In genomic region chr17:48014603-48015037, GRCh38 we compare ENCODE assay signal across 17 cellular contexts. TPM values are rescaled to one million over a fixed set of nuclear protein-coding genes. Genes with fewer than 3 reads are reported as not detected.
DNase-seq lines count a peak whose midpoint lies in the region; TF ChIP-seq lines count a peak whose summit lies in the region.
"Had no signal": no experiment of that assay in that cellular context is flagged by ENCODE, and none has a peak within 500 bp of the region (broad histone marks: within the 10 kb centered on the region; RNA-seq: fewer than 3 reads in every experiment).

No MANE protein-coding gene starts in this region.

- WGBS in transverse colon (ENCODE audit: low coverage in 1 of 2), 2 donors, result 69 to 82% methylated on average over 4 to 7 of the region's 7 CpGs

- H3K9me3 ChIP-seq in transverse colon, result no peaks in the 10 kb centered on the region
- H3K9me3 ChIP-seq: colonic mucosa, HAP-1 had no signal

- TF ChIP-seq RAD21 in Ishikawa (IDR thresholded peaks at IDR 0.05; ENCODE audit: low read depth), result no peak

- H3K27ac ChIP-seq in transverse colon, result no peak overlapping the region
- H3K27ac ChIP-seq: colonic mucosa, VCaP had no signal

- no peaks in the 10 kb centered on the region for H3K9me3 Mint-ChIP-seq in nephron progenitor cell
- H3K9me3 Mint-ChIP-seq: activated T-helper 17 cell treated with anti-CD3 and anti-CD28 coated beads, Interleukin-2, amount 50 U/mL, for 72 hours; natural killer cell; T-cell had no signal

- H3K27me3 Mint-ChIP-seq in nephron progenitor cell (ENCODE audit: low read depth, poor library complexity), result peaks cover 10% of the 10 kb centered on the region

- peaks cover 7 to 16% (median 14%) of the 10 kb centered on the region in 4 donors for H3K4me1 ChIP-seq in transverse colon

- H3K36me3 ChIP-seq in transverse colon, result no peaks in the 10 kb centered on the region
- H3K36me3 ChIP-seq: colonic mucosa, HAP-1 had no signal

- peak; percentile 38 for DNase-seq in DMS153 (lab: John Stamatoyannopoulos, UW)
- DNase-seq in SK-N-DZ (ENCODE audit: low spot score), result peak; percentile 98
- DNase-seq in nephron progenitor cell, result no peak
- no peak for DNase-seq in NCI-H146 (lab: John Stamatoyannopoulos, UW)
- DNase-seq in transverse colon, result no peak
- DNase-seq in stimulated activated CD4-positive, alpha-beta T cell treated with anti-CD3 and anti-CD28 coated beads, Interleukin-4, amount 100 ng/mL, for 4 hours, result no peak
- DNase-seq: colonic mucosa, erythroblast, natural killer cell, NCI-H510A treated with DMSO at 0.1 percent for 48 hours, T-cell had no signal

- no peak overlapping the region for H3K4me3 ChIP-seq in transverse colon
- H3K4me3 ChIP-seq: colonic mucosa, HAP-1, lung had no signal

- TF ChIP-seq EP300 in Ishikawa (IDR thresholded peaks at IDR 0.05; ENCODE audit: borderline replicate concordance) (no peak), transverse colon (IDR thresholded peaks at IDR 0.05; ENCODE audit: low read depth) (no peak)

- peaks cover 75% of the 10 kb centered on the region for H3K4me1 Mint-ChIP-seq in nephron progenitor cell

- no peaks in the 10 kb centered on the region for H3K36me3 Mint-ChIP-seq in nephron progenitor cell (ENCODE audit: low read depth)
- H3K36me3 Mint-ChIP-seq: natural killer cell, T-cell had no signal

- H3K27ac Mint-ChIP-seq in nephron progenitor cell, result peak overlapping the region; percentile 2
- H3K27ac Mint-ChIP-seq: activated T-helper 17 cell treated with anti-CD3 and anti-CD28 coated beads, Interleukin-2, amount 50 U/mL, for 72 hours; natural killer cell; T-cell had no signal

- intact Hi-C loops in transverse colon (cut with DNase I; ENCODE audit: low total_unique reads), result no loop called here

- TF ChIP-seq CTCF in nephron progenitor cell (IDR thresholded peaks at IDR 0.05), result no peak
- TF ChIP-seq CTCF in transverse colon (IDR thresholded peaks at IDR 0.05), result no peak

- H3K27me3 ChIP-seq in transverse colon, result peaks cover 63% of the 10 kb centered on the region

- H3K4me3 Mint-ChIP-seq in nephron progenitor cell, result peak overlapping the region; percentile 27
- H3K4me3 Mint-ChIP-seq: activated T-helper 17 cell treated with anti-CD3 and anti-CD28 coated beads, Interleukin-2, amount 50 U/mL, for 72 hours; natural killer cell had no signal

- in situ Hi-C loops in transverse colon (cut with MboI; ENCODE audit: low pct_ligation_motif_present in 1 of 4, low pct_unique_long_range_greater_than_20kb in 1 of 4, low sequenced_read_pairs in 3 of 4), result no loop called here

- TF ChIP-seq POLR2A in transverse colon (IDR thresholded peaks at IDR 0.05), result no peak

TF ChIP-seq in Ishikawa, 13 proteins besides CTCF, POLR2A, EP300 and RAD21:
- TF ChIP-seq YY1 (IDR thresholded peaks at IDR 0.05; ENCODE audit: low read depth), result no peak
- TF ChIP-seq, protein P1, sequence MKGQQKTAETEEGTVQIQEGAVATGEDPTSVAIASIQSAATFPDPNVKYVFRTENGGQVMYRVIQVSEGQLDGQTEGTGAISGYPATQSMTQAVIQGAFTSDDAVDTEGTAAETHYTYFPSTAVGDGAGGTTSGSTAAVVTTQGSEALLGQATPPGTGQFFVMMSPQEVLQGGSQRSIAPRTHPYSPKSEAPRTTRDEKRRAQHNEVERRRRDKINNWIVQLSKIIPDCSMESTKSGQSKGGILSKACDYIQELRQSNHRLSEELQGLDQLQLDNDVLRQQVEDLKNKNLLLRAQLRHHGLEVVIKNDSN (IDR thresholded peaks at IDR 0.05), result 0 out of 2 replicates have a peak, but pooled peaks have one; percentile 10

RNA-seq across cellular contexts. Expression of gene COPZ2, which starts 23.0 kb away (rescaled TPM):
- 1.1 and 1.6 TPM in 2 replicates for polyA plus RNA-seq in SK-N-DZ (2014; cell fraction: cytosol; rRNA removed)
- polyA plus RNA-seq in SK-N-DZ (2014; cell fraction: nucleus; rRNA removed), result 0.51 and 0.80 TPM in 2 replicates
- 10 to 100 TPM in 2 of 4 donors, 1 to 10 TPM in 2; 6.0 to 11.2 (median 8.3) TPM for total RNA-seq in transverse colon

RNA-seq across cellular contexts. Expression of gene NFE2L1, which starts 33.5 kb away (rescaled TPM):
- polyA plus RNA-seq in SK-N-DZ (2014; cell fraction: cytosol; rRNA removed), result 48.3 and 57.6 TPM in 2 replicates
- 28.1 and 31.2 TPM in 2 replicates for polyA plus RNA-seq in SK-N-DZ (2014; cell fraction: nucleus; rRNA removed)
- 100 to 1,000 TPM; 173 to 242 (median 211) TPM for total RNA-seq in transverse colon

RNA-seq across cellular contexts. Expression of gene CDK5RAP3, which starts 43.7 kb away (rescaled TPM):
- polyA plus RNA-seq in SK-N-DZ (2014; cell fraction: cytosol; rRNA removed), result 136 and 154 TPM in 2 replicates
- 1,883 and 2,737 TPM in 2 replicates for polyA plus RNA-seq in SK-N-DZ (2014; cell fraction: nucleus; rRNA removed)
- 100 to 1,000 TPM; 159 to 540 (median 296) TPM for total RNA-seq in transverse colon

RNA-seq across cellular contexts. Expression of gene PRR15L, which starts 56.9 kb away (rescaled TPM):
- polyA plus RNA-seq in SK-N-DZ (2014; cell fraction: cytosol; rRNA removed), result 0.76 TPM in 1 of 2 replicates, not detected in the other
- polyA plus RNA-seq in SK-N-DZ (2014; cell fraction: nucleus; rRNA removed), result 0.14 TPM in 1 of 2 replicates, not detected in the other
- total RNA-seq in transverse colon, result 100 to 1,000 TPM; 111 to 230 (median 182) TPM
- total RNA-seq: activated T-helper 17 cell treated with anti-CD3 and anti-CD28 coated beads, Interleukin-2, amount 50 U/mL, for 72 hours; natural killer cell had no signal
- polyA plus RNA-seq: BJ had no signal

Comparison
In these comparisons a context has a peak if more than half of its experiments do, and no peak if none do; other contexts are left out.
1. DNase-seq: peak in DMS153 (single experiment) and SK-N-DZ (single experiment); none in nephron progenitor cell (single experiment), NCI-H146 (single experiment), transverse colon (single experiment) and stimulated activated CD4-positive, alpha-beta T cell treated with anti-CD3 and anti-CD28 coated beads, Interleukin-4, amount 100 ng/mL, for 4 hours (0 of 2).